ENCODE assay signal across 1 cellular context in genomic region chr12:133037207-133038005, GRCh38.
TF ChIP-seq lines count a peak whose summit lies in the region.

Gene ZNF84, plus strand, starts transcription at chr12:133037509. Its CDS starts 3,959 bp downstream, at chr12:133041468.

TF ChIP-seq in GM23338, 12 proteins besides CTCF, POLR2A, EP300 and RAD21:
- TF ChIP-seq ZNF462 (CRISPR knock-in tag; IDR thresholded peaks at IDR 0.05) (no peak), POLR2AphosphoS5 (IDR thresholded peaks at IDR 0.05; ENCODE audit: low read depth) (peak; percentile 73), ZNF331 (CRISPR knock-in tag; IDR thresholded peaks at IDR 0.05; ENCODE audit: low read depth) (no peak), NANOG (IDR thresholded peaks at IDR 0.05; ENCODE audit: borderline replicate concordance) (no peak), EZH2 (IDR thresholded peaks at IDR 0.05; ENCODE audit: low read depth, unreplicated experiment) (no peak), ZNF114 (CRISPR knock-in tag; IDR thresholded peaks at IDR 0.05) (no peak), STAT1 (IDR thresholded peaks at IDR 0.05; ENCODE audit: unreplicated experiment) (no peak), CREB1 (CRISPR knock-in tag; IDR thresholded peaks at IDR 0.05; ENCODE audit: low read depth) (peak; percentile 44; the same call in 1 of the 2 replicates), JUNB (IDR thresholded peaks at IDR 0.05; ENCODE audit: unreplicated experiment) (no peak), EZH2phosphoT487 (IDR thresholded peaks at IDR 0.05; ENCODE audit: unreplicated experiment) (no peak), ETS1 (IDR thresholded peaks at IDR 0.05) (peak; percentile 82), REST (IDR thresholded peaks at IDR 0.05; ENCODE audit: unreplicated experiment) (no peak)
